In the genomic region with DNA sequence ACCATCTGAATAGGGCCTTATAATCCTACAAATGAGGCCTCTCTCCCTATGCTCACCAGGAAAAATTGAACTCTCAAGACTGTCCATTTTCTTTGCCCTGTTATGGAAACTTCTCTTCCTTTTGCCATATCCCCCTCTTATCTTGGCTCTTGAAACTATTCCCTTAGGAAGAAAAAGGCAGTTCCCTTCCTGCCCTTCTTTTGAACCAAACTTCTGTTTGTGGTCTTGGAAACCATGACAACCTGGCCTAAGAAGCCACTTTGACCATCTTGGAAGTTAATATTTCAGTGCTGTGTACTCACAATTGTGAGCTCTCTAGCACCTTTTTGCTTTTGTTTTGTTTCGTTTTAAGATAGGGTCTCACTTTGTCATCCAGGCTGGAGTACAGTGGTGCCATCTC, we compare ENCODE assay signal across 17 cellular contexts. TPM values are rescaled to one million over a fixed set of nuclear protein-coding genes. Genes with fewer than 3 reads are reported as not detected.
DNase-seq lines count a peak whose midpoint lies in the region; ATAC-seq, FAIRE-seq and TF ChIP-seq lines count a peak whose summit lies in the region.
"Had no signal": no experiment of that assay in that cellular context is flagged by ENCODE, and none has a peak within 500 bp of the region (broad histone marks: within the 10 kb centered on the region; RNA-seq: fewer than 3 reads in every experiment).

No MANE protein-coding gene starts in this region.

- no peak for FAIRE-seq in urothelium cell line (lab: Jason Lieb, UNC)

- no peaks in the 10 kb centered on the region for H3K9me3 ChIP-seq in esophagus muscularis mucosa
- H3K9me3 ChIP-seq in mucosa of rectum (ENCODE audit: control insufficient read depth in 2 of 2, low read length in 2 of 2) = no peaks in the 10 kb centered on the region
- H3K9me3 ChIP-seq in thoracic aorta = no peaks in the 10 kb centered on the region

- H3K27ac Mint-ChIP-seq in T-cell = peak overlapping the region; percentile 68 to 75
- H3K27ac Mint-ChIP-seq: T-helper 1 cell treated with Interleukin-12 subunit alpha and Interleukin-12 subunit beta and Interleukin-4 antibody, amounts not matched to agents 30 μg/mL and 1 μg/mL, for 36 hours had no signal

- no peak overlapping the region for H3K4me3 ChIP-seq in esophagus muscularis mucosa
- H3K4me3 ChIP-seq in mucosa of rectum (ENCODE audit: low read length in 2 of 2) = no peak overlapping the region
- no peak overlapping the region for H3K4me3 ChIP-seq in thoracic aorta

- H3K27me3 Mint-ChIP-seq in T-cell = no peaks in the 10 kb centered on the region

- TF ChIP-seq CTCF in esophagus muscularis mucosa (IDR thresholded peaks at IDR 0.05) = no peak
- no peak for TF ChIP-seq CTCF in thoracic aorta (IDR thresholded peaks at IDR 0.05)

- H3K9me3 Mint-ChIP-seq in T-cell = no peaks in the 10 kb centered on the region
- H3K9me3 Mint-ChIP-seq: stimulated activated effector memory CD8-positive, alpha-beta T cell treated with anti-CD3 and anti-CD28 coated beads, Interleukin-12 subunit alpha, Interleukin-12 subunit beta, amount 100 ng/mL, for 72 hours; T-helper 1 cell treated with Interleukin-12 subunit alpha and Interleukin-12 subunit beta and Interleukin-4 antibody, amounts not matched to agents 30 μg/mL and 1 μg/mL, for 36 hours had no signal

- no peak for TF ChIP-seq EP300 in esophagus muscularis mucosa (IDR thresholded peaks at IDR 0.05)

- peaks cover 38% of the 10 kb centered on the region for H3K36me3 Mint-ChIP-seq in T-cell

- no peak overlapping the region for H3K9ac ChIP-seq in mucosa of rectum (ENCODE audit: low read depth in 1 of 2, low read length in 2 of 2)

- 43% methylated on average over 1 of the region's 1 CpG for WGBS in esophagus muscularis mucosa

- H3K27me3 ChIP-seq in esophagus muscularis mucosa (no peaks in the 10 kb centered on the region), mucosa of rectum (ENCODE audit: control insufficient read depth in 2 of 2, insufficient read depth in 2 of 2, low read length in 2 of 2) (no peaks in the 10 kb centered on the region), thoracic aorta (replicated peaks; ENCODE audit: insufficient read depth) (no peaks in the 10 kb centered on the region)

- no peak for DNase-seq in T-cell
- no peak for DNase-seq in esophagus muscularis mucosa (ENCODE audit: extremely low spot score)
- DNase-seq in thoracic aorta (ENCODE audit: low spot score) = no peak
- DNase-seq in urothelium cell line (ENCODE audit: low spot score) = no peak
- DNase-seq in NCI-H526 (lab: John Stamatoyannopoulos, UW) = no peak
- DNase-seq in amniotic stem cell (lab: John Stamatoyannopoulos, UW) = no peak
- no peak for DNase-seq in NCI-H748 treated with DMSO at 0.1 percent for 48 hours (lab: John Stamatoyannopoulos, UW)
- DNase-seq: activated CD4-positive, alpha-beta T cell treated with anti-CD3 and anti-CD28 coated beads for 48 hours; activated T-cell treated with anti-CD3 and anti-CD28 coated beads, Interleukin-2, amount 50 U/mL, for 48 hours; effector CD8-positive, alpha-beta T cell; NCI-H1092; nucleus accumbens; stimulated activated CD4-positive, alpha-beta T cell treated with anti-CD3 and anti-CD28 coated beads, Interleukin-4, amount 100 ng/mL, for 24 hours had no signal

- peak overlapping the region; percentile 81 to 95 (median 91) for H3K27ac ChIP-seq in esophagus muscularis mucosa (replicated peaks in 1 of 4)
- H3K27ac ChIP-seq in mucosa of rectum (ENCODE audit: low read depth in 2 of 2, low read length in 2 of 2) = peak overlapping the region; percentile 56 to 75
- peak overlapping the region; percentile 70 to 76 for H3K27ac ChIP-seq in thoracic aorta

- H3K4me1 Mint-ChIP-seq in T-cell = peaks cover 57 to 88% (median 80%) of the 10 kb centered on the region in 3 donors

- H3K4me3 Mint-ChIP-seq in T-cell = no peak overlapping the region
- H3K4me3 Mint-ChIP-seq: stimulated activated effector memory CD8-positive, alpha-beta T cell treated with anti-CD3 and anti-CD28 coated beads, Interleukin-12 subunit alpha, Interleukin-12 subunit beta, amount 100 ng/mL, for 72 hours; T-helper 1 cell treated with Interleukin-12 subunit alpha and Interleukin-12 subunit beta and Interleukin-4 antibody, amounts not matched to agents 30 μg/mL and 1 μg/mL, for 36 hours had no signal

- TF ChIP-seq POLR2A in esophagus muscularis mucosa (IDR thresholded peaks at IDR 0.05; ENCODE audit: low read depth) = no peak

- CTCF ChIA-PET in T-cell (lab: Charles Lee) = interaction anchor here in 1 of 2 donors (1.0 kb wide), 1 partner anchor 14 kb away, joined by 3 read pairs; no protein-coding TSS in a partner anchor

- no peak for ATAC-seq in T-cell (replicated peaks in 1 of 4)
- ATAC-seq in thoracic aorta (ENCODE audit: insufficient number of reproducible peaks, low FRiP score, low read depth) = no peak
- ATAC-seq: left lobe of liver; stimulated activated effector memory CD8-positive, alpha-beta T cell treated with anti-CD3 and anti-CD28 coated beads, Interleukin-12 subunit alpha, Interleukin-12 subunit beta, amount 100 ng/mL, for 72 hours had no signal

- peaks cover 96 to 100% (median 100%) of the 10 kb centered on the region in 4 donors for H3K4me1 ChIP-seq in esophagus muscularis mucosa
- H3K4me1 ChIP-seq in mucosa of rectum (ENCODE audit: control insufficient read depth in 2 of 2, insufficient read depth in 2 of 2, low read length in 2 of 2) = peaks cover 9 to 17% of the 10 kb centered on the region in 2 donors
- peaks cover 28 to 79% of the 10 kb centered on the region in 2 donors for H3K4me1 ChIP-seq in thoracic aorta (ENCODE audit: control insufficient read depth in 1 of 2, low read depth in 2 of 2)

- peaks cover 0 to 10% (median 0%) of the 10 kb centered on the region in 4 donors for H3K36me3 ChIP-seq in esophagus muscularis mucosa
- no peaks in the 10 kb centered on the region for H3K36me3 ChIP-seq in mucosa of rectum (ENCODE audit: control insufficient read depth in 2 of 2, insufficient read depth in 2 of 2, low read length in 2 of 2)
- H3K36me3 ChIP-seq in thoracic aorta = no peaks in the 10 kb centered on the region

- POLR2A ChIA-PET in T-cell (lab: Charles Lee) = interaction anchor here in 1 of 2 donors (0.6 kb wide), 1 partner anchor 39 kb away, joined by 3 read pairs; no protein-coding TSS in a partner anchor

- intact Hi-C loops in esophagus muscularis mucosa (cut with DNase I) = no loop called here

RNA-seq across cellular contexts. Expression of a gene that starts 40.0 kb away (rescaled TPM):
- 10 to 100 TPM; 45.5 to 93.1 (median 84.9) TPM for total RNA-seq in T-cell
- total RNA-seq in esophagus muscularis mucosa = 100 to 1,000 TPM; 177 to 395 (median 260) TPM
- 100 to 1,000 TPM; 131 to 138 TPM for total RNA-seq in thoracic aorta
